ENCODE assay signal across 8 cellular contexts in genomic region chr9:36903541-36904435, GRCh38.
DNase-seq lines count a peak whose midpoint lies in the region; ATAC-seq and TF ChIP-seq lines count a peak whose summit lies in the region.

No MANE protein-coding gene starts in this region.

- H3F3A ChIP-seq in neural progenitor cell (ENCODE audit: low read depth), result no peaks in the 10 kb centered on the region

- no peak overlapping the region for H3K4ac ChIP-seq in mesendoderm (ENCODE audit: low read depth, low read length)

- H3K9me3 ChIP-seq in neural progenitor cell (ENCODE audit: low read depth), result no peaks in the 10 kb centered on the region

- H3K18ac ChIP-seq in mesendoderm (ENCODE audit: low read length), result no peak overlapping the region

- TF ChIP-seq CTCF in epithelial cell of esophagus (IDR thresholded peaks at IDR 0.05; ENCODE audit: insufficient read depth, low read depth, low read length, missing control alignments) (no peak), neural progenitor cell (IDR thresholded peaks at IDR 0.05) (no peak)

- H3K79me2 ChIP-seq in mesendoderm (ENCODE audit: control insufficient read depth, insufficient read depth, low read length) (no peaks in the 10 kb centered on the region), neural progenitor cell (ENCODE audit: low read depth) (no peaks in the 10 kb centered on the region)

- H3K4me1 ChIP-seq in mesendoderm (ENCODE audit: control insufficient read depth, low read depth, low read length) (no peaks in the 10 kb centered on the region), neural progenitor cell (peaks cover 9% of the 10 kb centered on the region)

- peak; percentile 64 for ATAC-seq in GM21447 (IDR thresholded peaks at IDR 0.05; ENCODE audit: unreplicated experiment)
- ATAC-seq in stimulated activated naive CD8-positive, alpha-beta T cell treated with anti-CD3 and anti-CD28 coated beads, Interleukin-15, Interleukin-2, amounts not matched to agents 100 U/mL and 50 U/mL, for 24 hours, result peak; percentile 89

- H3K27me3 Mint-ChIP-seq in neural progenitor cell (ENCODE audit: insufficient read depth, low read depth), result peaks cover 17% of the 10 kb centered on the region

- DNase-seq in COLO829 (ENCODE audit: low spot score) (peak; percentile 68), NCI-H226 (peak; percentile 84), epithelial cell of esophagus (ENCODE audit: low read depth) (peak; percentile 45), NCI-H1092 (lab: John Stamatoyannopoulos, UW) (no peak), mesendoderm (no peak), neural progenitor cell (ENCODE audit: low spot score) (no peak)
- DNase-seq in stimulated activated naive CD8-positive, alpha-beta T cell treated with anti-CD3 and anti-CD28 coated beads, Interleukin-15, Interleukin-2, amounts not matched to agents 100 U/mL and 50 U/mL, for 24 hours, result peak; percentile 80

- H2BK15ac ChIP-seq in mesendoderm (replicated peaks; ENCODE audit: low read depth), result no peak overlapping the region

- H2AK5ac ChIP-seq in mesendoderm (ENCODE audit: low read length), result no peak overlapping the region

- no peaks in the 10 kb centered on the region for H4K20me1 ChIP-seq in neural progenitor cell (ENCODE audit: low read depth)

- peaks cover 4% of the 10 kb centered on the region for H3K36me3 Mint-ChIP-seq in neural progenitor cell

- WGBS in mesendoderm (ENCODE audit: extremely low coverage, insufficient coverage, low lambda C conversion rate), result no CpG with 5 or more reads among the region's 4 CpGs

- H3K23ac ChIP-seq in mesendoderm (ENCODE audit: low read length), result no peak overlapping the region

- H3K27ac ChIP-seq in mesendoderm (ENCODE audit: low read depth, low read length) (no peak overlapping the region), neural progenitor cell (no peak overlapping the region)

- H3K27ac Mint-ChIP-seq in neural progenitor cell, result no peak overlapping the region

- H2BK120ac ChIP-seq in mesendoderm (ENCODE audit: low read depth, low read length), result no peak overlapping the region

- H3K4me3 ChIP-seq in epithelial cell of esophagus (ENCODE audit: low read length) (no peak overlapping the region), mesendoderm (ENCODE audit: low read length) (no peak overlapping the region), neural progenitor cell (no peak overlapping the region)

- H4K8ac ChIP-seq in mesendoderm (ENCODE audit: low read depth, low read length), result no peak overlapping the region

- H3K36me3 ChIP-seq in mesendoderm (ENCODE audit: control insufficient read depth, insufficient read depth, low read length), result no peaks in the 10 kb centered on the region
- no peaks in the 10 kb centered on the region for H3K36me3 ChIP-seq in neural progenitor cell

- no peak overlapping the region for H3K56ac ChIP-seq in mesendoderm (ENCODE audit: low read length)

- no peak overlapping the region for H3K9ac ChIP-seq in mesendoderm (ENCODE audit: low read length)
- H3K9ac ChIP-seq in neural progenitor cell, result no peak overlapping the region

- H3K4me2 ChIP-seq in mesendoderm (ENCODE audit: low read length) (no peak overlapping the region), neural progenitor cell (no peak overlapping the region)

- no peak overlapping the region for H4K5ac ChIP-seq in mesendoderm (ENCODE audit: low read length)

- H2BK5ac ChIP-seq in mesendoderm (ENCODE audit: low read length), result no peak overlapping the region

- H3K9me3 Mint-ChIP-seq in neural progenitor cell, result no peaks in the 10 kb centered on the region

- no peak overlapping the region for H2AFZ ChIP-seq in neural progenitor cell (replicated peaks)

- H3K4me1 Mint-ChIP-seq in neural progenitor cell, result peaks cover 18% of the 10 kb centered on the region

- H3K79me1 ChIP-seq in mesendoderm (ENCODE audit: low read length), result no peaks in the 10 kb centered on the region

- no peak overlapping the region for H3K4me3 Mint-ChIP-seq in neural progenitor cell

- no peaks in the 10 kb centered on the region for H3K27me3 ChIP-seq in mesendoderm (ENCODE audit: insufficient read depth, low read length, poor library complexity)
- H3K27me3 ChIP-seq in neural progenitor cell, result no peaks in the 10 kb centered on the region

Comparison
In these comparisons a context has a peak if more than half of its experiments do, and no peak if none do; other contexts are left out.
1. DNase-seq: peak in COLO829 (single experiment), NCI-H226 (single experiment), epithelial cell of esophagus (single experiment) and stimulated activated naive CD8-positive, alpha-beta T cell treated with anti-CD3 and anti-CD28 coated beads, Interleukin-15, Interleukin-2, amounts not matched to agents 100 U/mL and 50 U/mL, for 24 hours (single experiment); none in NCI-H1092 (single experiment), mesendoderm (single experiment) and neural progenitor cell (single experiment).